In genomic region chr1:170041423-170042207, GRCh38 we compare ENCODE assay signal across 1 cellular context.
TF ChIP-seq lines count a peak whose summit lies in the region.

No MANE protein-coding gene starts in this region.

TF ChIP-seq in K562, 482 proteins besides CTCF, POLR2A, EP300 and RAD21 (continued from another document and continues in another):
- TF ChIP-seq PBX2 (CRISPR knock-in tag; IDR thresholded peaks at IDR 0.05; ENCODE audit: low read depth) = no peak
- TF ChIP-seq PBX2 (tag; conservative IDR thresholded peaks at IDR 0.05; ENCODE audit: low read depth) = no peak
- no peak for TF ChIP-seq L3MBTL2 (IDR thresholded peaks at IDR 0.05)
- no peak for TF ChIP-seq CC2D1A (IDR thresholded peaks at IDR 0.05)
- TF ChIP-seq TSC22D4 (tag; IDR thresholded peaks at IDR 0.05) = no peak
- no peak for TF ChIP-seq MED1 (CRISPR knock-in tag; IDR thresholded peaks at IDR 0.05; ENCODE audit: borderline replicate concordance)
- no peak for TF ChIP-seq ZNF277 (CRISPR knock-in tag; IDR thresholded peaks at IDR 0.05; ENCODE audit: borderline replicate concordance)
- TF ChIP-seq MTA1 (IDR thresholded peaks at IDR 0.05; ENCODE audit: borderline replicate concordance) = no peak
- no peak for TF ChIP-seq PPARD (CRISPR knock-in tag; IDR thresholded peaks at IDR 0.05)
- no peak for TF ChIP-seq ARID4B (CRISPR knock-in tag; IDR thresholded peaks at IDR 0.05)
- peak; percentile 58 for TF ChIP-seq TAL1 (IDR thresholded peaks at IDR 0.05)
- TF ChIP-seq ATF2 (CRISPR knock-in tag; IDR thresholded peaks at IDR 0.05) = no peak
- TF ChIP-seq CHD7 (IDR thresholded peaks at IDR 0.05; ENCODE audit: low read depth, low read length) = no peak
- no peak for TF ChIP-seq ZNF77 (CRISPR knock-in tag; IDR thresholded peaks at IDR 0.05)
- no peak for TF ChIP-seq ATF1 (CRISPR knock-in tag; IDR thresholded peaks at IDR 0.05)
- no peak for TF ChIP-seq ATF1 (tag; IDR thresholded peaks at IDR 0.05)
- 0 out of 2 replicates have a peak, but pooled peaks have one; percentile 22 for TF ChIP-seq SOX6 (IDR thresholded peaks at IDR 0.05)
- TF ChIP-seq FOXM1 (IDR thresholded peaks at IDR 0.05; ENCODE audit: low read depth) = peak; percentile 19; the same call in 1 of the 2 replicates
- no peak for TF ChIP-seq FOXM1 (CRISPR knock-in tag; IDR thresholded peaks at IDR 0.05; ENCODE audit: low read depth)
- TF ChIP-seq GTF2A2 (tag; IDR thresholded peaks at IDR 0.05) = no peak
- 0 out of 2 replicates have a peak, but pooled peaks have one; percentile 50 for TF ChIP-seq SMARCE1 (IDR thresholded peaks at IDR 0.05)
- TF ChIP-seq PKNOX1 (IDR thresholded peaks at IDR 0.05) = no peak
- no peak for TF ChIP-seq ZNF197 (CRISPR knock-in tag; IDR thresholded peaks at IDR 0.05; ENCODE audit: low read depth)
- TF ChIP-seq NCOA4 (IDR thresholded peaks at IDR 0.05; ENCODE audit: partially characterized antibody) = no peak
- TF ChIP-seq HMBOX1 (IDR thresholded peaks at IDR 0.05) = peak; percentile 82
- no peak for TF ChIP-seq CREB5 (CRISPR knock-in tag; IDR thresholded peaks at IDR 0.05)
- TF ChIP-seq KLF16 (IDR thresholded peaks at IDR 0.05) = 0 out of 2 replicates have a peak, but pooled peaks have one; percentile 27
- no peak for TF ChIP-seq ZNF57 (CRISPR knock-in tag; IDR thresholded peaks at IDR 0.05)
- TF ChIP-seq CHCHD3 (CRISPR knock-in tag; IDR thresholded peaks at IDR 0.05) = no peak
- peak; percentile 53; the same call in 1 of the 2 replicates for TF ChIP-seq NCOR1 (IDR thresholded peaks at IDR 0.05)
